Comparison of ENCODE assay signal across 15 cellular contexts in the genomic region with DNA sequence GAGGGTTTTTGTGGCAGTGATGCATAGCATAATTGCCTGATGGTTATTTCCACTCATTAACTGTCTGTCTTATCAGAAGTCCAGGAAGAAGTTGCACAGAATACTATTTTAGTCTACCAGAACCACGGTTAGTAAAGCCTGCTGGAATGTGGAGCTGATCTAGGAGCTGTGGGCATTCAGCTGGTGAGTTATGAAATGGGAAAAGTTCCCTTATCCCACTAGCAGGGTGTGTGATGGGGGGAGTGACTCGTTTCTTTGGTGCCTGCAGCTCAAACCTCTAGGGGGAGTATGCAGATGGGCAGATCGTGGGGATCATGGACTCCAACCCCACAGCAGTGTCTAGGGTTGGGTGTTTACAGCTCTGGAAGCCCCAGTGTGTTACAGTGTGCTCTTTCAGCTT.
A peak's percentile ranks its signal among the peaks of the same experiment; 100 is the strongest.
DNase-seq lines count a peak whose midpoint lies in the region; FAIRE-seq and TF ChIP-seq lines count a peak whose summit lies in the region.
"Had no signal": no experiment of that assay in that cellular context is flagged by ENCODE, and none has a peak within 500 bp of the region (broad histone marks: within the 10 kb centered on the region; RNA-seq: fewer than 3 reads in every experiment).

No MANE protein-coding gene starts in this region.

- H3K9me3 Mint-ChIP-seq in Caco-2 (ENCODE audit: unreplicated experiment) = peaks cover 9% of the 10 kb centered on the region
- H3K9me3 Mint-ChIP-seq: T-helper 1 cell treated with Interleukin-12 subunit alpha and Interleukin-12 subunit beta and Interleukin-4 antibody, amounts not matched to agents 30 μg/mL and 1 μg/mL, for 36 hours had no signal

- no peak for TF ChIP-seq POLR2A in testis (IDR thresholded peaks at IDR 0.05)

- H3K4me3 ChIP-seq in cardiac muscle cell (no peak overlapping the region), right atrium auricular region (no peak overlapping the region), fibroblast of pulmonary artery (replicated peaks; ENCODE audit: low read depth, low read length) (no peak overlapping the region), testis (no peak overlapping the region), Caco-2 (ENCODE audit: low read depth, low read length) (no peak overlapping the region)
- H3K4me3 ChIP-seq: esophagus muscularis mucosa, transverse colon had no signal

- no peak for FAIRE-seq in RCC 7860 (lab: Jason Lieb, UNC)
- FAIRE-seq: G401.6 had no signal

- DNase-seq in cardiac muscle cell (ENCODE audit: low read depth in 1 of 2, low spot score in 1 of 2) (peak; percentile 15 to 66), right atrium auricular region (ENCODE audit: low spot score) (no peak), RCC 7860 (ENCODE audit: low spot score) (peak; percentile 25), fibroblast of pulmonary artery (ENCODE audit: low read depth) (peak; percentile 43), testis (no peak), NCI-H524 treated with DMSO at 0.1 percent for 48 hours (lab: John Stamatoyannopoulos, UW) (no peak), UCSD-AML1 (lab: John Stamatoyannopoulos, UW; ENCODE audit: unreplicated experiment) (no peak), Caco-2 (no peak)
- DNase-seq: activated CD8-positive, alpha-beta T cell treated with anti-CD3 and anti-CD28 coated beads, Interleukin-2, amount 10 ng/mL, durations not matched to agents 7 days and 5 days; activated naive CD4-positive, alpha-beta T cell treated with Interleukin-2 at 50 U/mL for 16 hours; stimulated activated CD4-positive, alpha-beta T cell treated with anti-CD3 and anti-CD28 coated beads, Interleukin-12 subunit alpha, Interleukin-12 subunit beta, amount 100 ng/mL, for 4 hours; transverse colon had no signal

- no peaks in the 10 kb centered on the region for H3K9me3 ChIP-seq in cardiac muscle cell (ENCODE audit: low read depth)
- H3K9me3 ChIP-seq in right atrium auricular region = no peaks in the 10 kb centered on the region
- no peaks in the 10 kb centered on the region for H3K9me3 ChIP-seq in testis
- no peaks in the 10 kb centered on the region for H3K9me3 ChIP-seq in Caco-2
- H3K9me3 ChIP-seq: esophagus muscularis mucosa, transverse colon had no signal

- TF ChIP-seq CTCF in cardiac muscle cell (IDR thresholded peaks at IDR 0.05; ENCODE audit: low read depth, low read length) = peak; percentile 36
- TF ChIP-seq CTCF in right atrium auricular region (IDR thresholded peaks at IDR 0.05) = no peak
- peak; percentile 12 for TF ChIP-seq CTCF in fibroblast of pulmonary artery (IDR thresholded peaks at IDR 0.05; ENCODE audit: low read length, missing control alignments)
- peak in 1 of 3 experiments; percentile 5 for TF ChIP-seq CTCF in testis (IDR thresholded peaks at IDR 0.05)
- peak in 1 of 2 experiments; percentile 2 for TF ChIP-seq CTCF in Caco-2 (IDR thresholded peaks at IDR 0.05; ENCODE audit: insufficient read depth in 1 of 2, low read depth in 1 of 2, low read length in 1 of 2, severe bottlenecking in 1 of 2, unreplicated experiment in 1 of 2)

- no peak overlapping the region for H3K4me3 Mint-ChIP-seq in Caco-2 (ENCODE audit: unreplicated experiment)
- H3K4me3 Mint-ChIP-seq: activated CD8-positive, alpha-beta T cell treated with anti-CD3 and anti-CD28 coated beads, Interleukin-2, amount 10 ng/mL, durations not matched to agents 7 days and 5 days; T-helper 1 cell treated with Interleukin-12 subunit alpha and Interleukin-12 subunit beta and Interleukin-4 antibody, amounts not matched to agents 30 μg/mL and 1 μg/mL, for 36 hours had no signal

- no peak overlapping the region for H3K27ac ChIP-seq in cardiac muscle cell
- peak overlapping the region in 1 of 2 donors; percentile 62 for H3K27ac ChIP-seq in right atrium auricular region
- peak overlapping the region; percentile 49 to 68 for H3K27ac ChIP-seq in testis
- H3K27ac ChIP-seq: esophagus muscularis mucosa, transverse colon had no signal

- CTCF ChIA-PET in Caco-2 (lab: Charles Lee) = no interaction called here

- H3K36me3 ChIP-seq in cardiac muscle cell (no peaks in the 10 kb centered on the region), right atrium auricular region (no peaks in the 10 kb centered on the region), testis (ENCODE audit: low read depth, missing control alignments) (no peaks in the 10 kb centered on the region), Caco-2 (ENCODE audit: control insufficient read depth, insufficient read depth, low read length) (no peaks in the 10 kb centered on the region)
- H3K36me3 ChIP-seq: esophagus muscularis mucosa, transverse colon had no signal

- peaks cover 5% of the 10 kb centered on the region for H3K27me3 Mint-ChIP-seq in Caco-2 (ENCODE audit: insufficient read depth, unreplicated experiment)

- no peak overlapping the region for H3K27ac Mint-ChIP-seq in Caco-2 (ENCODE audit: unreplicated experiment)
- H3K27ac Mint-ChIP-seq: activated CD8-positive, alpha-beta T cell treated with anti-CD3 and anti-CD28 coated beads, Interleukin-2, amount 10 ng/mL, durations not matched to agents 7 days and 5 days; T-helper 1 cell treated with Interleukin-12 subunit alpha and Interleukin-12 subunit beta and Interleukin-4 antibody, amounts not matched to agents 30 μg/mL and 1 μg/mL, for 36 hours had no signal

- H3K4me1 ChIP-seq in cardiac muscle cell (ENCODE audit: low read depth) (peaks cover 16% of the 10 kb centered on the region), right atrium auricular region (no peaks in the 10 kb centered on the region), testis (peaks cover 27% of the 10 kb centered on the region), Caco-2 (no peaks in the 10 kb centered on the region)
- H3K4me1 ChIP-seq: esophagus muscularis mucosa, transverse colon had no signal

- BruUV-seq in Caco-2 (replicated peaks; lab: Mats Ljungman, UMichigan) = no TSS peak

- POLR2A ChIA-PET in Caco-2 (lab: Charles Lee) = no interaction called here

- intact Hi-C loops in testis (cut with DNase I; ENCODE audit: low total_unique reads) (no loop called here), Caco-2 (cut with micrococcal nuclease; ENCODE audit: unreplicated experiment) (no loop called here)

- 53 to 66% methylated on average over 3 of the region's 3 CpGs for WGBS in testis, 2 donors

- H3K4me1 Mint-ChIP-seq in Caco-2 (ENCODE audit: low read depth, unreplicated experiment) = no peaks in the 10 kb centered on the region

- no peaks in the 10 kb centered on the region for H3K27me3 ChIP-seq in cardiac muscle cell
- no peaks in the 10 kb centered on the region for H3K27me3 ChIP-seq in right atrium auricular region
- no peaks in the 10 kb centered on the region for H3K27me3 ChIP-seq in testis
- no peaks in the 10 kb centered on the region for H3K27me3 ChIP-seq in Caco-2 (replicated peaks; ENCODE audit: control insufficient read depth, insufficient read depth, low read length)
- H3K27me3 ChIP-seq: esophagus muscularis mucosa, transverse colon had no signal

- no peaks in the 10 kb centered on the region for H3K36me3 Mint-ChIP-seq in Caco-2 (ENCODE audit: insufficient read depth, unreplicated experiment)

Comparison
In these comparisons a context has a peak if more than half of its experiments do, and no peak if none do; other contexts are left out.
1. DNase-seq: peak in cardiac muscle cell (2 of 2), RCC 7860 (single experiment) and fibroblast of pulmonary artery (single experiment); none in right atrium auricular region (single experiment), testis (single experiment), NCI-H524 treated with DMSO at 0.1 percent for 48 hours (single experiment), UCSD-AML1 (single experiment) and Caco-2 (0 of 2).
2. CTCF ChIP-seq: peak in cardiac muscle cell (single experiment) and fibroblast of pulmonary artery (single experiment); none in right atrium auricular region (0 of 2).